Comparison of ENCODE assay signal across 10 cellular contexts in genomic region chr12:59041241-59042121, GRCh38.
DNase-seq lines count a peak whose midpoint lies in the region; ATAC-seq and TF ChIP-seq lines count a peak whose summit lies in the region.
"Had no signal": no experiment of that assay in that cellular context is flagged by ENCODE, and none has a peak within 500 bp of the region (broad histone marks: within the 10 kb centered on the region; RNA-seq: fewer than 3 reads in every experiment).

No MANE protein-coding gene starts in this region.

- TF ChIP-seq CTCF in BJ (IDR thresholded peaks at IDR 0.05; ENCODE audit: insufficient read depth, low read depth, low read length) (no peak), osteoblast (IDR thresholded peaks at IDR 0.05; ENCODE audit: extremely low read depth, low read depth, low read length) (no peak)

- peak; percentile 85 for DNase-seq in BJ (ENCODE audit: low read depth)
- DNase-seq in RKO (ENCODE audit: low spot score): peak; percentile 22
- peak; percentile 78 for DNase-seq in osteoblast (ENCODE audit: insufficient read length, low spot score, missing footprints)
- no peak for DNase-seq in DMS114 treated with DMSO at 0.1 percent for 48 hours (lab: John Stamatoyannopoulos, UW; ENCODE audit: unreplicated experiment)
- DNase-seq in MV-4-11 (lab: John Stamatoyannopoulos, UW): no peak
- no peak for DNase-seq in activated T-cell treated with anti-CD3 and anti-CD28 coated beads, Interleukin-2, amount 50 U/mL, for 72 hours
- DNase-seq: activated CD4-positive, alpha-beta T cell treated with anti-CD3 and anti-CD28 coated beads for 4 hours; upper lobe of left lung had no signal

- H3K79me2 ChIP-seq in osteoblast (ENCODE audit: insufficient read depth, low read length): no peaks in the 10 kb centered on the region

- H3K9me3 Mint-ChIP-seq in activated T-cell treated with anti-CD3 and anti-CD28 coated beads, Interleukin-2, amount 50 U/mL, for 72 hours: peaks cover 0 to 5% of the 10 kb centered on the region in 2 donors

- H3K36me3 ChIP-seq in BJ (ENCODE audit: control insufficient read depth, insufficient read depth, low read length): no peaks in the 10 kb centered on the region
- no peaks in the 10 kb centered on the region for H3K36me3 ChIP-seq in osteoblast (ENCODE audit: insufficient read depth, low read length)
- H3K36me3 ChIP-seq: upper lobe of left lung had no signal

- H3K36me3 Mint-ChIP-seq in activated T-cell treated with anti-CD3 and anti-CD28 coated beads, Interleukin-2, amount 50 U/mL, for 72 hours (ENCODE audit: insufficient read depth in 2 of 2): no peaks in the 10 kb centered on the region

- peak overlapping the region; percentile 90 for H3K27ac ChIP-seq in osteoblast (ENCODE audit: low read depth, low read length)
- H3K27ac ChIP-seq: upper lobe of left lung had no signal

- H3K4me3 Mint-ChIP-seq in activated T-cell treated with anti-CD3 and anti-CD28 coated beads, Interleukin-2, amount 50 U/mL, for 72 hours: no peak overlapping the region

- H3K27me3 Mint-ChIP-seq in activated T-cell treated with anti-CD3 and anti-CD28 coated beads, Interleukin-2, amount 50 U/mL, for 72 hours (ENCODE audit: low read depth): no peaks in the 10 kb centered on the region

- no peak overlapping the region for H3K27ac Mint-ChIP-seq in activated T-cell treated with anti-CD3 and anti-CD28 coated beads, Interleukin-2, amount 50 U/mL, for 72 hours

- CTCF ChIA-PET in BJ (lab: Yijun Ruan, JAX): interaction anchor here (0.6 to 1.2 kb wide), 3 partner anchors 47 to 140 kb away, joined by 3 to 5 read pairs (median 3); no protein-coding TSS in a partner anchor

- peaks cover 32% of the 10 kb centered on the region for H3K4me1 ChIP-seq in osteoblast (ENCODE audit: insufficient read depth, low read length)

- peak overlapping the region; percentile 85 for H3K4me2 ChIP-seq in osteoblast (ENCODE audit: insufficient read depth, low read length)

- POLR2A ChIA-PET in BJ (lab: Charles Lee): interaction anchor here (0.6 kb wide), 2 partner anchors 25 to 384 kb away, joined by 6 read pairs; no protein-coding TSS in a partner anchor

- no peaks in the 10 kb centered on the region for H4K20me1 ChIP-seq in osteoblast (ENCODE audit: insufficient read depth, low read length)

- no peaks in the 10 kb centered on the region for H3K27me3 ChIP-seq in BJ (ENCODE audit: control insufficient read depth, insufficient read depth, low read length)
- H3K27me3 ChIP-seq in osteoblast (ENCODE audit: insufficient read depth, low read length): no peaks in the 10 kb centered on the region
- H3K27me3 ChIP-seq: upper lobe of left lung had no signal

- ATAC-seq in esophagus mucosa (peak; percentile 92), HG02642 (IDR thresholded peaks at IDR 0.05; ENCODE audit: poor library complexity, unreplicated experiment) (no peak)
- no peak for ATAC-seq in activated T-cell treated with anti-CD3 and anti-CD28 coated beads, Interleukin-2, amount 50 U/mL, for 72 hours (replicated peaks in 1 of 2)

- peak overlapping the region; percentile 75 for H2AFZ ChIP-seq in osteoblast (ENCODE audit: low read length)

- no peak overlapping the region for H3K4me3 ChIP-seq in BJ (ENCODE audit: low read depth, low read length)
- peak overlapping the region; percentile 55 for H3K4me3 ChIP-seq in osteoblast (ENCODE audit: insufficient read depth, low read length)
- H3K4me3 ChIP-seq: upper lobe of left lung had no signal

- no peaks in the 10 kb centered on the region for H3K4me1 Mint-ChIP-seq in activated T-cell treated with anti-CD3 and anti-CD28 coated beads, Interleukin-2, amount 50 U/mL, for 72 hours (ENCODE audit: low read depth)

- H3K9me3 ChIP-seq in osteoblast (ENCODE audit: low read depth, low read length): no peaks in the 10 kb centered on the region
- H3K9me3 ChIP-seq: upper lobe of left lung had no signal

Comparison
In these comparisons a context has a peak if more than half of its experiments do, and no peak if none do; other contexts are left out.
1. DNase-seq: peak in BJ (single experiment), RKO (single experiment) and osteoblast (single experiment); none in DMS114 treated with DMSO at 0.1 percent for 48 hours (single experiment), MV-4-11 (single experiment) and activated T-cell treated with anti-CD3 and anti-CD28 coated beads, Interleukin-2, amount 50 U/mL, for 72 hours (0 of 2).